11 cellular contexts compared by ENCODE assay signal in genomic region chr21:17371470-17371869, GRCh38.
A peak's percentile ranks its signal among the peaks of the same experiment; 100 is the strongest.
DNase-seq lines count a peak whose midpoint lies in the region; FAIRE-seq and TF ChIP-seq lines count a peak whose summit lies in the region.
"Had no signal": no experiment of that assay in that cellular context is flagged by ENCODE, and none has a peak within 500 bp of the region (broad histone marks: within the 10 kb centered on the region; RNA-seq: fewer than 3 reads in every experiment).

No MANE protein-coding gene starts in this region.

- H3K4me1 Mint-ChIP-seq in activated T-cell treated with anti-CD3 and anti-CD28 coated beads, Interleukin-2, amount 50 U/mL, for 24 hours (ENCODE audit: low read depth): peaks cover 5% of the 10 kb centered on the region

- H3K9me3 Mint-ChIP-seq in activated T-cell treated with anti-CD3 and anti-CD28 coated beads, Interleukin-2, amount 50 U/mL, for 24 hours: no peaks in the 10 kb centered on the region

- DNase-seq in A172 (ENCODE audit: low spot score): peak; percentile 77
- DNase-seq in HTR-8/SVneo (ENCODE audit: insufficient read length, low spot score): peak; percentile 29
- DNase-seq in mammary epithelial cell: peak; percentile 80
- DNase-seq in kidney epithelial cell (ENCODE audit: low read depth): peak; percentile 82
- DNase-seq in A673 (ENCODE audit: low spot score): no peak
- no peak for DNase-seq in activated naive CD4-positive, alpha-beta T cell treated with Interleukin-2 at 50 U/mL for 16 hours
- no peak for DNase-seq in cerebellar cortex (ENCODE audit: low spot score)
- DNase-seq in activated T-cell treated with anti-CD3 and anti-CD28 coated beads, Interleukin-2, amount 50 U/mL, for 24 hours: no peak
- DNase-seq: activated CD4-positive, CD25-positive, alpha-beta regulatory T cell treated with anti-CD3 and anti-CD28 coated beads, Interleukin-2, amount 50 U/mL, for 72 hours; effector CD8-positive, alpha-beta T cell; SHP77 treated with DMSO at 0.1 percent for 48 hours had no signal

- H3K36me3 ChIP-seq in mammary epithelial cell (ENCODE audit: insufficient read depth, low read length): no peaks in the 10 kb centered on the region
- no peaks in the 10 kb centered on the region for H3K36me3 ChIP-seq in kidney epithelial cell (ENCODE audit: control insufficient read depth, insufficient read depth, low read length)
- no peaks in the 10 kb centered on the region for H3K36me3 ChIP-seq in A673 (ENCODE audit: insufficient read depth, low read length, poor library complexity, severe bottlenecking)

- H2AFZ ChIP-seq in mammary epithelial cell (ENCODE audit: low read depth, low read length): no peak overlapping the region

- dilution Hi-C loops in mammary epithelial cell (cut with HindIII; ENCODE audit: low sequenced_read_pairs): no loop called here

- no peaks in the 10 kb centered on the region for H4K20me1 ChIP-seq in mammary epithelial cell (ENCODE audit: insufficient read depth, low read length)

- FAIRE-seq in HTR-8/SVneo (lab: Jason Lieb, UNC): no peak

- in situ Hi-C loops in mammary epithelial cell (cut with MboI; ENCODE audit: low sequenced_read_pairs in 2 of 2): no loop called here

- peaks cover 18% of the 10 kb centered on the region for H3K27me3 Mint-ChIP-seq in activated T-cell treated with anti-CD3 and anti-CD28 coated beads, Interleukin-2, amount 50 U/mL, for 24 hours

- CTCF ChIA-PET in mammary epithelial cell (lab: Charles Lee; ENCODE audit: low non-redundant PET): interaction anchor here (0.5 to 1.3 kb wide), 3 partner anchors 15 to 553 kb away, joined by 3 to 7 read pairs (median 4); no protein-coding TSS in a partner anchor
- CTCF ChIA-PET in A673 (lab: Charles Lee): no interaction called here

- intact Hi-C loops in mammary epithelial cell (cut with micrococcal nuclease) (no loop called here), A673 (cut with micrococcal nuclease; ENCODE audit: unreplicated experiment) (no loop called here)

- no peak for TF ChIP-seq CTCF in mammary epithelial cell (conservative IDR thresholded peaks at IDR 0.05 in 1 of 2, IDR thresholded peaks at IDR 0.05 in 1 of 2; ENCODE audit: extremely low read depth in 1 of 2, insufficient read depth in 1 of 2, low read depth in 1 of 2, low read length in 2 of 2)
- TF ChIP-seq CTCF in kidney epithelial cell (IDR thresholded peaks at IDR 0.05; ENCODE audit: insufficient read depth, low read length, poor library complexity, severe bottlenecking): no peak
- no peak for TF ChIP-seq CTCF in A673 (conservative IDR thresholded peaks at IDR 0.05; ENCODE audit: low read depth, low read length)

- 0% methylated on average over 1 of the region's 1 CpG for WGBS in mammary epithelial cell (ENCODE audit: low coverage, missing lambda C conversion rate)

- no peak overlapping the region for H3K9ac ChIP-seq in mammary epithelial cell (ENCODE audit: insufficient read depth, low read length)

- POLR2A ChIA-PET in A673 (lab: Charles Lee; ENCODE audit: low non-redundant PET): no interaction called here

- H3K4me3 ChIP-seq in mammary epithelial cell (replicated peaks in 1 of 3; ENCODE audit: insufficient read depth in 1 of 3, low read depth in 2 of 3, low read length in 3 of 3) (no peak overlapping the region), kidney epithelial cell (ENCODE audit: low read depth, low read length) (no peak overlapping the region), A673 (ENCODE audit: low read depth, low read length, poor library complexity, severe bottlenecking) (no peak overlapping the region)

- H3K9me3 ChIP-seq in mammary epithelial cell (replicated peaks; ENCODE audit: insufficient read depth, low read length) (no peaks in the 10 kb centered on the region), A673 (ENCODE audit: low read depth, low read length, poor library complexity, severe bottlenecking) (no peaks in the 10 kb centered on the region)

- H3K4me2 ChIP-seq in mammary epithelial cell (ENCODE audit: insufficient read depth, low read depth, low read length): no peak overlapping the region

- no peaks in the 10 kb centered on the region for H3K36me3 Mint-ChIP-seq in activated T-cell treated with anti-CD3 and anti-CD28 coated beads, Interleukin-2, amount 50 U/mL, for 24 hours (ENCODE audit: low read depth)

- H3K27ac Mint-ChIP-seq in activated T-cell treated with anti-CD3 and anti-CD28 coated beads, Interleukin-2, amount 50 U/mL, for 24 hours: no peak overlapping the region

- H3K4me1 ChIP-seq in mammary epithelial cell (ENCODE audit: insufficient read depth, low read length) (no peaks in the 10 kb centered on the region), A673 (ENCODE audit: insufficient read depth, low read length, poor library complexity, severe bottlenecking) (no peaks in the 10 kb centered on the region)

- H3K4me3 Mint-ChIP-seq in activated T-cell treated with anti-CD3 and anti-CD28 coated beads, Interleukin-2, amount 50 U/mL, for 24 hours: no peak overlapping the region

- H3K27me3 ChIP-seq in mammary epithelial cell (ENCODE audit: insufficient read depth, low read length) (no peaks in the 10 kb centered on the region), kidney epithelial cell (ENCODE audit: control insufficient read depth, insufficient read depth, low read length) (no peaks in the 10 kb centered on the region), A673 (replicated peaks; ENCODE audit: insufficient read depth, low read depth, low read length, poor library complexity) (no peaks in the 10 kb centered on the region)

- BruUV-seq in mammary epithelial cell (replicated peaks; lab: Mats Ljungman, UMichigan): no TSS peak
- no TSS peak for BruUV-seq in A673 (replicated peaks; lab: Mats Ljungman, UMichigan)

- H3K27ac ChIP-seq in mammary epithelial cell (ENCODE audit: insufficient read depth, low read depth, low read length) (no peak overlapping the region), A673 (ENCODE audit: low read depth, low read length, poor library complexity, severe bottlenecking) (no peak overlapping the region)

- H3K79me2 ChIP-seq in mammary epithelial cell (ENCODE audit: insufficient read depth, low read length): no peaks in the 10 kb centered on the region

Comparison
In these comparisons a context has a peak if more than half of its experiments do, and no peak if none do; other contexts are left out.
1. DNase-seq: peak in A172 (single experiment), HTR-8/SVneo (single experiment), mammary epithelial cell (single experiment) and kidney epithelial cell (single experiment); none in A673 (single experiment), activated naive CD4-positive, alpha-beta T cell treated with Interleukin-2 at 50 U/mL for 16 hours (single experiment), cerebellar cortex (single experiment) and activated T-cell treated with anti-CD3 and anti-CD28 coated beads, Interleukin-2, amount 50 U/mL, for 24 hours (single experiment).